Comparison of ENCODE assay signal across 14 cellular contexts in genomic region chr10:63072951-63073350, GRCh38.
"Had no signal": no experiment of that assay in that cellular context is flagged by ENCODE, and none has a peak within 500 bp of the region (broad histone marks: within the 10 kb centered on the region; RNA-seq: fewer than 3 reads in every experiment).

No MANE protein-coding gene starts in this region.

- H3K4me3 ChIP-seq: ascending aorta, gastroesophageal sphincter, hepatocyte, lower lobe of right lung, ovary had no signal

- H2AFZ ChIP-seq: hepatocyte had no signal

- H3K79me2 ChIP-seq: hepatocyte had no signal

- H3K4me1 ChIP-seq: ascending aorta, gastroesophageal sphincter, lower lobe of right lung had no signal

- DNase-seq: activated CD4-positive, alpha-beta T cell treated with anti-CD3 and anti-CD28 coated beads for 1 hour; activated CD4-positive, alpha-beta T cell treated with anti-CD3 and anti-CD28 coated beads, Interleukin-2, amount 50 U/mL, for 48 hours; activated naive CD4-positive, alpha-beta T cell treated with anti-CD3 and anti-CD28 coated beads, Interleukin-2, amount 10 ng/mL, durations not matched to agents 7 days and 5 days; dermis blood vessel endothelial cell; effector memory CD8-positive, alpha-beta T cell; lower lobe of right lung; ovary; stimulated activated naive CD8-positive, alpha-beta T cell treated with anti-CD3 and anti-CD28 coated beads, Interleukin-15, Interleukin-2, amounts not matched to agents 100 U/mL and 50 U/mL, for 24 hours; T-helper 1 cell had no signal

- H3K36me3 ChIP-seq: ascending aorta, gastroesophageal sphincter, lower lobe of right lung, ovary had no signal

- H3K27me3 ChIP-seq: ascending aorta, ovary had no signal

- ATAC-seq: effector memory CD8-positive, alpha-beta T cell; gastroesophageal sphincter; lower lobe of right lung; sciatic nerve; stimulated activated naive CD8-positive, alpha-beta T cell treated with anti-CD3 and anti-CD28 coated beads, Interleukin-15, Interleukin-2, amounts not matched to agents 100 U/mL and 50 U/mL, for 24 hours had no signal

- H3K9me3 ChIP-seq: ascending aorta, gastroesophageal sphincter, lower lobe of right lung, ovary had no signal

- H3K27ac ChIP-seq: ascending aorta, epithelial cell of prostate, gastroesophageal sphincter, hepatocyte, lower lobe of right lung, ovary had no signal

- H3K4me2 ChIP-seq: hepatocyte had no signal
